Comparison of ENCODE assay signal across 24 cellular contexts in the genomic region with DNA sequence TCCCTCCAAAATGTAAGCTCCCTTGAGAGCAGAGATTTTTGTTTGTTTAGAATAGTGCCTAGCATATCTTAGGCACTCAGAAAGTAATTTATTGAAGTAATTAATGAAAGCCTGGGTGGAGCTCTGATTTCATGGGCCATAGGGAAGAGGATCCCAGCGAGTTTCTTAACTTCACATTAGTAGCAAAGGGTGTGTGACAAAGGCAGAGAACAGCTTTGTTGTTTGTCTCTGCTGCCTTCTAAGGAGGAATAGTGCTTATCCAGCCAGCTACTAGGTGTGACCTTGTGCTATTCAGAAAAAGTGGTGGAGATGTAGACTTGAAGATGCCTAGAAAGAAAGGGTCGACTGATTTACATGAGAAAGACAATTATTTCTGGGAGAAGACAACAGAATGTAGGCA.
"Had no signal": no experiment of that assay in that cellular context is flagged by ENCODE, and none has a peak within 500 bp of the region (broad histone marks: within the 10 kb centered on the region; RNA-seq: fewer than 3 reads in every experiment).

No MANE protein-coding gene starts in this region.

- H3K4me1 Mint-ChIP-seq: natural killer cell had no signal

- H3K4me3 Mint-ChIP-seq: activated CD4-positive, alpha-beta memory T cell treated with anti-CD3 and anti-CD28 coated beads for 36 hours; activated T-cell treated with anti-CD3 and anti-CD28 coated beads, Interleukin-2, amount 50 U/mL, for 24 hours; activated T-helper 17 cell treated with anti-CD3 and anti-CD28 coated beads, Interleukin-2, amount 50 U/mL, for 72 hours; natural killer cell; neural progenitor cell had no signal

- DNase-seq: activated CD4-positive, alpha-beta memory T cell treated with anti-CD3 and anti-CD28 coated beads for 36 hours; activated CD4-positive, alpha-beta T cell treated with anti-CD3 and anti-CD28 coated beads for 4 hours; activated CD4-positive, CD25-positive, alpha-beta regulatory T cell; activated CD8-positive, alpha-beta memory T cell treated with anti-CD3 and anti-CD28 coated beads, Interleukin-2, amount 50 U/mL, for 48 hours; activated gamma-delta T cell treated with Interleukin-2 at 50 U/mL for 16 hours; activated naive CD4-positive, alpha-beta T cell treated with anti-CD3 and anti-CD28 coated beads, Interleukin-2, amount 50 U/mL, for 16 hours; activated T-cell treated with anti-CD3 and anti-CD28 coated beads, Interleukin-2, amount 50 U/mL, for 24 hours; amniotic stem cell; brain microvascular endothelial cell; esophagus squamous epithelium; foreskin melanocyte; lower lobe of right lung; mesenchymal stem cell; natural killer cell; occipital lobe; spleen; stimulated activated naive CD4-positive, alpha-beta T cell; T-helper 2 cell had no signal

- H3K36me3 Mint-ChIP-seq: activated CD4-positive, alpha-beta memory T cell treated with anti-CD3 and anti-CD28 coated beads for 36 hours; natural killer cell had no signal

- H3K27me3 ChIP-seq: brain microvascular endothelial cell, esophagus squamous epithelium, neural progenitor cell, right atrium auricular region, spleen, suprapubic skin, tibial artery had no signal

- H3K9ac ChIP-seq: neural progenitor cell, parathyroid adenoma had no signal

- H3K4me2 ChIP-seq: neural progenitor cell had no signal

- H3K4me3 ChIP-seq: esophagus squamous epithelium, lower lobe of right lung, neural progenitor cell, right atrium auricular region, spleen, suprapubic skin, tibial artery had no signal

- ATAC-seq: activated T-helper 17 cell treated with anti-CD3 and anti-CD28 coated beads, Interleukin-2, amount 50 U/mL, for 72 hours; natural killer cell had no signal

- H3K27me3 Mint-ChIP-seq: activated CD4-positive, alpha-beta memory T cell treated with anti-CD3 and anti-CD28 coated beads for 36 hours; activated T-cell treated with anti-CD3 and anti-CD28 coated beads, Interleukin-2, amount 50 U/mL, for 24 hours; activated T-helper 17 cell treated with anti-CD3 and anti-CD28 coated beads, Interleukin-2, amount 50 U/mL, for 72 hours had no signal

- H3K9me3 ChIP-seq: esophagus squamous epithelium, lower lobe of right lung, right atrium auricular region, spleen, suprapubic skin, tibial artery had no signal

- H3K27ac ChIP-seq: brain microvascular endothelial cell, lower lobe of right lung, neural progenitor cell, parathyroid adenoma, spleen, suprapubic skin, tibial artery had no signal

- H2AFZ ChIP-seq: neural progenitor cell, parathyroid adenoma had no signal

- H3K27ac Mint-ChIP-seq: activated CD4-positive, alpha-beta memory T cell treated with anti-CD3 and anti-CD28 coated beads for 36 hours; activated T-cell treated with anti-CD3 and anti-CD28 coated beads, Interleukin-2, amount 50 U/mL, for 24 hours; activated T-helper 17 cell treated with anti-CD3 and anti-CD28 coated beads, Interleukin-2, amount 50 U/mL, for 72 hours; natural killer cell; neural progenitor cell had no signal

- H3K36me3 ChIP-seq: brain microvascular endothelial cell, lower lobe of right lung, neural progenitor cell, right atrium auricular region, spleen, suprapubic skin, tibial artery had no signal

- H3K9me3 Mint-ChIP-seq: activated CD4-positive, alpha-beta memory T cell treated with anti-CD3 and anti-CD28 coated beads for 36 hours; activated T-cell treated with anti-CD3 and anti-CD28 coated beads, Interleukin-2, amount 50 U/mL, for 24 hours; activated T-helper 17 cell treated with anti-CD3 and anti-CD28 coated beads, Interleukin-2, amount 50 U/mL, for 72 hours; natural killer cell; neural progenitor cell had no signal
